14 cellular contexts compared by ENCODE assay signal in genomic region chr11:70322653-70323052, GRCh38.
"Had no signal": no experiment of that assay in that cellular context is flagged by ENCODE, and none has a peak within 500 bp of the region (broad histone marks: within the 10 kb centered on the region; RNA-seq: fewer than 3 reads in every experiment).

No MANE protein-coding gene starts in this region.

- H3K27me3 Mint-ChIP-seq: activated CD4-positive, alpha-beta T cell treated with anti-CD3 and anti-CD28 coated beads, Interleukin-2, amount 10 ng/mL, durations not matched to agents 7 days and 5 days; naive B cell; progenitor cell of endocrine pancreas; type B pancreatic cell had no signal

- DNase-seq: activated CD4-positive, alpha-beta T cell treated with anti-CD3 and anti-CD28 coated beads, Interleukin-2, amount 10 ng/mL, durations not matched to agents 7 days and 5 days; activated CD4-positive, CD25-positive, alpha-beta regulatory T cell; activated CD8-positive, alpha-beta memory T cell treated with anti-CD3 and anti-CD28 coated beads for 24 hours; activated naive CD4-positive, alpha-beta T cell treated with Interleukin-2 at 50 U/mL for 16 hours; brain microvascular endothelial cell; left ventricle myocardium inferior; naive B cell; nucleus accumbens; right cardiac atrium had no signal

- H3K27ac ChIP-seq: brain microvascular endothelial cell, left ventricle myocardium inferior had no signal

- H3K4me3 Mint-ChIP-seq: activated CD4-positive, alpha-beta T cell treated with anti-CD3 and anti-CD28 coated beads, Interleukin-2, amount 10 ng/mL, durations not matched to agents 7 days and 5 days; naive B cell; T-helper 1 cell treated with Interleukin-12 subunit alpha and Interleukin-12 subunit beta and Interleukin-4 antibody, amounts not matched to agents 30 μg/mL and 1 μg/mL, for 36 hours; type B pancreatic cell had no signal

- H3K27ac Mint-ChIP-seq: activated CD4-positive, alpha-beta T cell treated with anti-CD3 and anti-CD28 coated beads, Interleukin-2, amount 10 ng/mL, durations not matched to agents 7 days and 5 days; naive B cell; progenitor cell of endocrine pancreas; T-helper 1 cell treated with Interleukin-12 subunit alpha and Interleukin-12 subunit beta and Interleukin-4 antibody, amounts not matched to agents 30 μg/mL and 1 μg/mL, for 36 hours; type B pancreatic cell had no signal

- H3K4me3 ChIP-seq: esophagus muscularis mucosa, left ventricle myocardium inferior, smooth muscle cell had no signal

- H3K4me1 Mint-ChIP-seq: activated CD4-positive, alpha-beta T cell treated with anti-CD3 and anti-CD28 coated beads, Interleukin-2, amount 10 ng/mL, durations not matched to agents 7 days and 5 days; naive B cell had no signal

- H3K9me3 Mint-ChIP-seq: activated CD4-positive, alpha-beta T cell treated with anti-CD3 and anti-CD28 coated beads, Interleukin-2, amount 10 ng/mL, durations not matched to agents 7 days and 5 days; naive B cell; T-helper 1 cell treated with Interleukin-12 subunit alpha and Interleukin-12 subunit beta and Interleukin-4 antibody, amounts not matched to agents 30 μg/mL and 1 μg/mL, for 36 hours; type B pancreatic cell had no signal

- H3K9me3 ChIP-seq: esophagus muscularis mucosa, left ventricle myocardium inferior had no signal

- ATAC-seq: right cardiac atrium had no signal

- H3K27me3 ChIP-seq: brain microvascular endothelial cell, esophagus muscularis mucosa had no signal
